In the genomic region with DNA sequence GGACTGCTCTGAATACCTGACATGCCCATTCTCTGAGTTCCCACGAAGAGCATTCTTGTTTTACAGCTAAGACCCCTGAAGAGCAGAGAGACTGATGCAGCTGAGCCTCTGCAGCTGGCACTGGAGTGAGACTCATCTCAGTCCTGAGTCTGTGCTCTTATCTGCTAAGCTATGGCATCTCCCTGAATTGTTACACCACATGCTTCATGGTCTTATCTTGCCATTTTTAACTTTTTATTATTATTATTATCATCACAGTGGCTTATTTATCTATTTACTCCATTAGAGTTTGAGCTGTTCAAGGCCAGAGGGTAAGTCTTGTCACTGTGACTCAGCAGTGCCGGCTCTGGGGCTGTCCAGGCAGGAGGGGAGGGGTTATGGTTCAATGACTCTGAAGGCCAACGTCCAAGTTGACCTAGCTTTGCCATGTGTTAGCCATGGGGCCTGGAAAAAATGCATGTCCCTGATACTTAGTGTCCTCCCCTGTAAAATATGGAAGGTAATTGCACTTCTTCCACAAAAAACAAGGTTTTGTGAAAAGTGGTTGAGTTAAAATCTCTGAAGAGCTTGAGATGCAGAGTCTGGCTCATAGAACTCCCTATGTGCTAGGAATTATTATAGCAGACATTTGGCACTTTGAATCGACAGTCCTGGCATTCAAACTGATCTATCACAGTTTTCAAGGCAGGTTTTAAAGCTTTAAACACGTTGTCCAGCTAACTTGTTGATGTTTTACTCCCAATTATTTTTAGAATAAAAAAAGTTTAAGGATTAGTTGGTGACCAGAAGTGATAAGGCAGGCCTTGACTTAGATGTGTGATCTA, we compare ENCODE assay signal across 1 cellular context.
TF ChIP-seq lines count a peak whose summit lies in the region.

No MANE protein-coding gene starts in this region.

TF ChIP-seq in HepG2, 621 proteins besides CTCF, POLR2A, EP300 and RAD21 (continued from another document and continues in another):
- no peak for TF ChIP-seq ZNF737 (CRISPR knock-in tag; IDR thresholded peaks at IDR 0.05; ENCODE audit: borderline replicate concordance)
- TF ChIP-seq, protein P1, sequence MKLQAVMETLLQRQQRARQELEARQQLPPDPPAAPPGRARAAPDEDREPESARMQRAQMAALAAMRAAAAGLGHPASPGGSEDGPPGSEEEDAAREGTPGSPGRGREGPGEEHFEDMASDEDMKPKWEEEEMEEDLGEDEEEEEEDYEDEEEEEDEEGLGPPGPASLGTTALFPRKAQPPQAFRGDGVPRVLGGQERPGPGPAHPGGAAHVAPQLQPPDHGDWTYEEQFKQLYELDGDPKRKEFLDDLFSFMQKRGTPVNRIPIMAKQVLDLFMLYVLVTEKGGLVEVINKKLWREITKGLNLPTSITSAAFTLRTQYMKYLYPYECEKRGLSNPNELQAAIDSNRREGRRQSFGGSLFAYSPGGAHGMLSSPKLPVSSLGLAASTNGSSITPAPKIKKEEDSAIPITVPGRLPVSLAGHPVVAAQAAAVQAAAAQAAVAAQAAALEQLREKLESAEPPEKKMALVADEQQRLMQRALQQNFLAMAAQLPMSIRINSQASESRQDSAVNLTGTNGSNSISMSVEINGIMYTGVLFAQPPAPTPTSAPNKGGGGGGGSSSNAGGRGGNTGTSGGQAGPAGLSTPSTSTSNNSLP (IDR thresholded peaks at IDR 0.05; ENCODE audit: low read depth, low read length) = 0 out of 2 replicates have a peak, but pooled peaks have one; percentile 11
- TF ChIP-seq, protein P2, sequence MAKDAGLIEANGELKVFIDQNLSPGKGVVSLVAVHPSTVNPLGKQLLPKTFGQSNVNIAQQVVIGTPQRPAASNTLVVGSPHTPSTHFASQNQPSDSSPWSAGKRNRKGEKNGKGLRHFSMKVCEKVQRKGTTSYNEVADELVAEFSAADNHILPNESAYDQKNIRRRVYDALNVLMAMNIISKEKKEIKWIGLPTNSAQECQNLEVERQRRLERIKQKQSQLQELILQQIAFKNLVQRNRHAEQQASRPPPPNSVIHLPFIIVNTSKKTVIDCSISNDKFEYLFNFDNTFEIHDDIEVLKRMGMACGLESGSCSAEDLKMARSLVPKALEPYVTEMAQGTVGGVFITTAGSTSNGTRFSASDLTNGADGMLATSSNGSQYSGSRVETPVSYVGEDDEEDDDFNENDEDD (CRISPR knock-in tag; IDR thresholded peaks at IDR 0.05; ENCODE audit: borderline replicate concordance) = peak; percentile 85; the same call in 1 of the 2 replicates
- TF ChIP-seq, protein P3, sequence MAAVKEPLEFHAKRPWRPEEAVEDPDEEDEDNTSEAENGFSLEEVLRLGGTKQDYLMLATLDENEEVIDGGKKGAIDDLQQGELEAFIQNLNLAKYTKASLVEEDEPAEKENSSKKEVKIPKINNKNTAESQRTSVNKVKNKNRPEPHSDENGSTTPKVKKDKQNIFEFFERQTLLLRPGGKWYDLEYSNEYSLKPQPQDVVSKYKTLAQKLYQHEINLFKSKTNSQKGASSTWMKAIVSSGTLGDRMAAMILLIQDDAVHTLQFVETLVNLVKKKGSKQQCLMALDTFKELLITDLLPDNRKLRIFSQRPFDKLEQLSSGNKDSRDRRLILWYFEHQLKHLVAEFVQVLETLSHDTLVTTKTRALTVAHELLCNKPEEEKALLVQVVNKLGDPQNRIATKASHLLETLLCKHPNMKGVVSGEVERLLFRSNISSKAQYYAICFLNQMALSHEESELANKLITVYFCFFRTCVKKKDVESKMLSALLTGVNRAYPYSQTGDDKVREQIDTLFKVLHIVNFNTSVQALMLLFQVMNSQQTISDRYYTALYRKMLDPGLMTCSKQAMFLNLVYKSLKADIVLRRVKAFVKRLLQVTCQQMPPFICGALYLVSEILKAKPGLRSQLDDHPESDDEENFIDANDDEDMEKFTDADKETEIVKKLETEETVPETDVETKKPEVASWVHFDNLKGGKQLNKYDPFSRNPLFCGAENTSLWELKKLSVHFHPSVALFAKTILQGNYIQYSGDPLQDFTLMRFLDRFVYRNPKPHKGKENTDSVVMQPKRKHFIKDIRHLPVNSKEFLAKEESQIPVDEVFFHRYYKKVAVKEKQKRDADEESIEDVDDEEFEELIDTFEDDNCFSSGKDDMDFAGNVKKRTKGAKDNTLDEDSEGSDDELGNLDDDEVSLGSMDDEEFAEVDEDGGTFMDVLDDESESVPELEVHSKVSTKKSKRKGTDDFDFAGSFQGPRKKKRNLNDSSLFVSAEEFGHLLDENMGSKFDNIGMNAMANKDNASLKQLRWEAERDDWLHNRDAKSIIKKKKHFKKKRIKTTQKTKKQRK (IDR thresholded peaks at IDR 0.05; ENCODE audit: low read length) = no peak
- TF ChIP-seq, protein P4, sequence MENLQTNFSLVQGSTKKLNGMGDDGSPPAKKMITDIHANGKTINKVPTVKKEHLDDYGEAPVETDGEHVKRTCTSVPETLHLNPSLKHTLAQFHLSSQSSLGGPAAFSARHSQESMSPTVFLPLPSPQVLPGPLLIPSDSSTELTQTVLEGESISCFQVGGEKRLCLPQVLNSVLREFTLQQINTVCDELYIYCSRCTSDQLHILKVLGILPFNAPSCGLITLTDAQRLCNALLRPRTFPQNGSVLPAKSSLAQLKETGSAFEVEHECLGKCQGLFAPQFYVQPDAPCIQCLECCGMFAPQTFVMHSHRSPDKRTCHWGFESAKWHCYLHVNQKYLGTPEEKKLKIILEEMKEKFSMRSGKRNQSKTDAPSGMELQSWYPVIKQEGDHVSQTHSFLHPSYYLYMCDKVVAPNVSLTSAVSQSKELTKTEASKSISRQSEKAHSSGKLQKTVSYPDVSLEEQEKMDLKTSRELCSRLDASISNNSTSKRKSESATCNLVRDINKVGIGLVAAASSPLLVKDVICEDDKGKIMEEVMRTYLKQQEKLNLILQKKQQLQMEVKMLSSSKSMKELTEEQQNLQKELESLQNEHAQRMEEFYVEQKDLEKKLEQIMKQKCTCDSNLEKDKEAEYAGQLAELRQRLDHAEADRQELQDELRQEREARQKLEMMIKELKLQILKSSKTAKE (CRISPR knock-in tag; IDR thresholded peaks at IDR 0.05; ENCODE audit: borderline replicate concordance) = no peak
- no peak for TF ChIP-seq ZNF850 (CRISPR knock-in tag; conservative IDR thresholded peaks at IDR 0.05)
- TF ChIP-seq ZBTB20 (CRISPR knock-in tag; IDR thresholded peaks at IDR 0.05; ENCODE audit: borderline replicate concordance, low read depth) = peak; percentile 83; the same call in 1 of the 2 replicates
- no peak for TF ChIP-seq ZNF720 (CRISPR knock-in tag; IDR thresholded peaks at IDR 0.05)
- no peak for TF ChIP-seq AHR (CRISPR knock-in tag; IDR thresholded peaks at IDR 0.05)
- TF ChIP-seq, protein P5, sequence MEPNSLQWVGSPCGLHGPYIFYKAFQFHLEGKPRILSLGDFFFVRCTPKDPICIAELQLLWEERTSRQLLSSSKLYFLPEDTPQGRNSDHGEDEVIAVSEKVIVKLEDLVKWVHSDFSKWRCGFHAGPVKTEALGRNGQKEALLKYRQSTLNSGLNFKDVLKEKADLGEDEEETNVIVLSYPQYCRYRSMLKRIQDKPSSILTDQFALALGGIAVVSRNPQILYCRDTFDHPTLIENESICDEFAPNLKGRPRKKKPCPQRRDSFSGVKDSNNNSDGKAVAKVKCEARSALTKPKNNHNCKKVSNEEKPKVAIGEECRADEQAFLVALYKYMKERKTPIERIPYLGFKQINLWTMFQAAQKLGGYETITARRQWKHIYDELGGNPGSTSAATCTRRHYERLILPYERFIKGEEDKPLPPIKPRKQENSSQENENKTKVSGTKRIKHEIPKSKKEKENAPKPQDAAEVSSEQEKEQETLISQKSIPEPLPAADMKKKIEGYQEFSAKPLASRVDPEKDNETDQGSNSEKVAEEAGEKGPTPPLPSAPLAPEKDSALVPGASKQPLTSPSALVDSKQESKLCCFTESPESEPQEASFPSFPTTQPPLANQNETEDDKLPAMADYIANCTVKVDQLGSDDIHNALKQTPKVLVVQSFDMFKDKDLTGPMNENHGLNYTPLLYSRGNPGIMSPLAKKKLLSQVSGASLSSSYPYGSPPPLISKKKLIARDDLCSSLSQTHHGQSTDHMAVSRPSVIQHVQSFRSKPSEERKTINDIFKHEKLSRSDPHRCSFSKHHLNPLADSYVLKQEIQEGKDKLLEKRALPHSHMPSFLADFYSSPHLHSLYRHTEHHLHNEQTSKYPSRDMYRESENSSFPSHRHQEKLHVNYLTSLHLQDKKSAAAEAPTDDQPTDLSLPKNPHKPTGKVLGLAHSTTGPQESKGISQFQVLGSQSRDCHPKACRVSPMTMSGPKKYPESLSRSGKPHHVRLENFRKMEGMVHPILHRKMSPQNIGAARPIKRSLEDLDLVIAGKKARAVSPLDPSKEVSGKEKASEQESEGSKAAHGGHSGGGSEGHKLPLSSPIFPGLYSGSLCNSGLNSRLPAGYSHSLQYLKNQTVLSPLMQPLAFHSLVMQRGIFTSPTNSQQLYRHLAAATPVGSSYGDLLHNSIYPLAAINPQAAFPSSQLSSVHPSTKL (CRISPR knock-in tag; IDR thresholded peaks at IDR 0.05) = peak; percentile 88
- peak; percentile 80 for TF ChIP-seq XRCC5 (optimal IDR thresholded peaks at IDR 0.05; ENCODE audit: low read length)
- TF ChIP-seq ZNF232 (CRISPR knock-in tag; IDR thresholded peaks at IDR 0.05; ENCODE audit: borderline replicate concordance) = peak; percentile 88; the same call in 1 of the 2 replicates
- no peak for TF ChIP-seq ATRX (CRISPR knock-in tag; IDR thresholded peaks at IDR 0.05; ENCODE audit: borderline replicate concordance)
- TF ChIP-seq ZNF367 (CRISPR knock-in tag; IDR thresholded peaks at IDR 0.05; ENCODE audit: borderline replicate concordance) = no peak
- TF ChIP-seq, protein P6, sequence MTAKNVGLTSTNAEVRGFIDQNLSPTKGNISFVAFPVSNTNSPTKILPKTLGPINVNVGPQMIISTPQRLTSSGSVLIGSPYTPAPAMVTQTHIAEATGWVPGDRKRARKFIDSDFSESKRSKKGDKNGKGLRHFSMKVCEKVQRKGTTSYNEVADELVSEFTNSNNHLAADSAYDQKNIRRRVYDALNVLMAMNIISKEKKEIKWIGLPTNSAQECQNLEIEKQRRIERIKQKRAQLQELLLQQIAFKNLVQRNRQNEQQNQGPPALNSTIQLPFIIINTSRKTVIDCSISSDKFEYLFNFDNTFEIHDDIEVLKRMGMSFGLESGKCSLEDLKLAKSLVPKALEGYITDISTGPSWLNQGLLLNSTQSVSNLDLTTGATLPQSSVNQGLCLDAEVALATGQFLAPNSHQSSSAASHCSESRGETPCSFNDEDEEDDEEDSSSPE (CRISPR knock-in tag; IDR thresholded peaks at IDR 0.05) = peak; percentile 58
- no peak for TF ChIP-seq SNAI1 (CRISPR knock-in tag; IDR thresholded peaks at IDR 0.05; ENCODE audit: borderline replicate concordance)
- peak; percentile 65; the same call in 1 of the 2 replicates for TF ChIP-seq ZNF788 (CRISPR knock-in tag; IDR thresholded peaks at IDR 0.05; ENCODE audit: borderline replicate concordance)
- TF ChIP-seq JDP2 (CRISPR knock-in tag; IDR thresholded peaks at IDR 0.05; ENCODE audit: borderline replicate concordance) = no peak
- no peak for TF ChIP-seq KLF9 (CRISPR knock-in tag; IDR thresholded peaks at IDR 0.05; ENCODE audit: low read depth)
- no peak for TF ChIP-seq MATR3 (CRISPR knock-in tag; IDR thresholded peaks at IDR 0.05)
- peak; percentile 66 for TF ChIP-seq ASH2L (IDR thresholded peaks at IDR 0.05; ENCODE audit: insufficient read length, low read depth, low read length)
- no peak for TF ChIP-seq ZNF33B (CRISPR knock-in tag; IDR thresholded peaks at IDR 0.05)
- TF ChIP-seq ZNF777 (CRISPR knock-in tag; IDR thresholded peaks at IDR 0.05) = no peak
- TF ChIP-seq, protein P7, sequence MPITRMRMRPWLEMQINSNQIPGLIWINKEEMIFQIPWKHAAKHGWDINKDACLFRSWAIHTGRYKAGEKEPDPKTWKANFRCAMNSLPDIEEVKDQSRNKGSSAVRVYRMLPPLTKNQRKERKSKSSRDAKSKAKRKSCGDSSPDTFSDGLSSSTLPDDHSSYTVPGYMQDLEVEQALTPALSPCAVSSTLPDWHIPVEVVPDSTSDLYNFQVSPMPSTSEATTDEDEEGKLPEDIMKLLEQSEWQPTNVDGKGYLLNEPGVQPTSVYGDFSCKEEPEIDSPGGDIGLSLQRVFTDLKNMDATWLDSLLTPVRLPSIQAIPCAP (CRISPR knock-in tag; IDR thresholded peaks at IDR 0.05; ENCODE audit: low read depth) = no peak
- no peak for TF ChIP-seq ZFYVE20 (CRISPR knock-in tag; IDR thresholded peaks at IDR 0.05; ENCODE audit: borderline replicate concordance, low read depth)
- no peak for TF ChIP-seq ZNF549 (CRISPR knock-in tag; IDR thresholded peaks at IDR 0.05)
- TF ChIP-seq, protein P8, sequence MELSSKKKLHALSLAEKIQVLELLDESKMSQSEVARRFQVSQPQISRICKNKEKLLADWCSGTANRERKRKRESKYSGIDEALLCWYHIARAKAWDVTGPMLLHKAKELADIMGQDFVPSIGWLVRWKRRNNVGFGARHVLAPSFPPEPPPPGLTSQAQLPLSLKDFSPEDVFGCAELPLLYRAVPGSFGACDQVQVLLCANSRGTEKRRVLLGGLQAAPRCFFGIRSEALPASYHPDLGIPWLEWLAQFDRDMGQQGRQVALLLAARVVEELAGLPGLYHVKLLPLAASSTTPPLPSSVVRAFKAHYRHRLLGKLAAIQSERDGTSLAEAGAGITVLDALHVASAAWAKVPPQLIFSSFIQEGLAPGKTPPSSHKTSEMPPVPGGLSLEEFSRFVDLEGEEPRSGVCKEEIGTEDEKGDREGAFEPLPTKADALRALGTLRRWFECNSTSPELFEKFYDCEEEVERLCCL (CRISPR knock-in tag; IDR thresholded peaks at IDR 0.05; ENCODE audit: borderline replicate concordance) = no peak
- TF ChIP-seq ZFAT (CRISPR knock-in tag; conservative IDR thresholded peaks at IDR 0.05) = no peak
- TF ChIP-seq, protein P9, sequence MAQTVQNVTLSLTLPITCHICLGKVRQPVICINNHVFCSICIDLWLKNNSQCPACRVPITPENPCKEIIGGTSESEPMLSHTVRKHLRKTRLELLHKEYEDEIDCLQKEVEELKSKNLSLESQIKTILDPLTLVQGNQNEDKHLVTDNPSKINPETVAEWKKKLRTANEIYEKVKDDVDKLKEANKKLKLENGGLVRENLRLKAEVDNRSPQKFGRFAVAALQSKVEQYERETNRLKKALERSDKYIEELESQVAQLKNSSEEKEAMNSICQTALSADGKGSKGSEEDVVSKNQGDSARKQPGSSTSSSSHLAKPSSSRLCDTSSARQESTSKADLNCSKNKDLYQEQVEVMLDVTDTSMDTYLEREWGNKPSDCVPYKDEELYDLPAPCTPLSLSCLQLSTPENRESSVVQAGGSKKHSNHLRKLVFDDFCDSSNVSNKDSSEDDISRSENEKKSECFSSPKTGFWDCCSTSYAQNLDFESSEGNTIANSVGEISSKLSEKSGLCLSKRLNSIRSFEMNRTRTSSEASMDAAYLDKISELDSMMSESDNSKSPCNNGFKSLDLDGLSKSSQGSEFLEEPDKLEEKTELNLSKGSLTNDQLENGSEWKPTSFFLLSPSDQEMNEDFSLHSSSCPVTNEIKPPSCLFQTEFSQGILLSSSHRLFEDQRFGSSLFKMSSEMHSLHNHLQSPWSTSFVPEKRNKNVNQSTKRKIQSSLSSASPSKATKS (CRISPR knock-in tag; IDR thresholded peaks at IDR 0.05) = no peak
- TF ChIP-seq FOXM1 (CRISPR knock-in tag; IDR thresholded peaks at IDR 0.05) = no peak
- TF ChIP-seq ZSCAN31 (CRISPR knock-in tag; IDR thresholded peaks at IDR 0.05; ENCODE audit: low read depth) = 0 out of 2 replicates have a peak, but pooled peaks have one; percentile 47
- no peak for TF ChIP-seq ZNF7 (CRISPR knock-in tag; IDR thresholded peaks at IDR 0.05)
- no peak for TF ChIP-seq SMAD3 (CRISPR knock-in tag; IDR thresholded peaks at IDR 0.05)
- no peak for TF ChIP-seq FOSL1 (CRISPR knock-in tag; IDR thresholded peaks at IDR 0.05; ENCODE audit: borderline replicate concordance)
- TF ChIP-seq ZNF672 (CRISPR knock-in tag; IDR thresholded peaks at IDR 0.05) = no peak
- no peak for TF ChIP-seq MAZ (IDR thresholded peaks at IDR 0.05; ENCODE audit: borderline replicate concordance, low read depth, low read length)
- TF ChIP-seq MAZ (CRISPR knock-in tag; IDR thresholded peaks at IDR 0.05; ENCODE audit: low read depth) = 0 out of 2 replicates have a peak, but pooled peaks have one; percentile 63
- TF ChIP-seq ZNF879 (CRISPR knock-in tag; IDR thresholded peaks at IDR 0.05) = peak; percentile 61; the same call in 1 of the 2 replicates
- no peak for TF ChIP-seq ZNF343 (CRISPR knock-in tag; IDR thresholded peaks at IDR 0.05)
- 0 out of 2 replicates have a peak, but pooled peaks have one; percentile 59 for TF ChIP-seq ZSCAN29 (CRISPR knock-in tag; conservative IDR thresholded peaks at IDR 0.05)
